10 cellular contexts compared by ENCODE assay signal in genomic region chr6:148973809-148974208, GRCh38.
DNase-seq lines count a peak whose midpoint lies in the region; ATAC-seq, FAIRE-seq and TF ChIP-seq lines count a peak whose summit lies in the region.
"Had no signal": no experiment of that assay in that cellular context is flagged by ENCODE, and none has a peak within 500 bp of the region (broad histone marks: within the 10 kb centered on the region; RNA-seq: fewer than 3 reads in every experiment).

No MANE protein-coding gene starts in this region.

- no peak overlapping the region for H3K27ac ChIP-seq in dorsolateral prefrontal cortex
- no peak overlapping the region for H3K27ac ChIP-seq in parathyroid adenoma
- H3K27ac ChIP-seq: HL-60 had no signal

- no peaks in the 10 kb centered on the region for H3K9me3 ChIP-seq in parathyroid adenoma (ENCODE audit: control insufficient read depth, low read length)

- POLR2A ChIA-PET in T-cell (lab: Charles Lee), result no interaction called here

- no peak overlapping the region for H2AFZ ChIP-seq in parathyroid adenoma

- H3K4me2 ChIP-seq in parathyroid adenoma (ENCODE audit: low read length), result no peak overlapping the region

- H3K27me3 Mint-ChIP-seq in T-cell, result peaks cover 2 to 6% of the 10 kb centered on the region in 2 donors

- no peaks in the 10 kb centered on the region for H3K4me1 ChIP-seq in parathyroid adenoma

- CTCF ChIA-PET in T-cell (lab: Charles Lee), result no interaction called here

- no peak for FAIRE-seq in GM12891 (lab: Jason Lieb, UNC)

- DNase-seq in GM12865 (ENCODE audit: low read depth) (no peak), NCI-H2227 (lab: John Stamatoyannopoulos, UW; ENCODE audit: unreplicated experiment) (peak; percentile 2), dorsolateral prefrontal cortex (peak in 2 of 10 donors; percentile 47), T-cell (no peak), GM12891 (ENCODE audit: insufficient read length, low spot score) (no peak)
- no peak for DNase-seq in activated CD8-positive, alpha-beta memory T cell treated with anti-CD3 and anti-CD28 coated beads, Interleukin-2, amount 50 U/mL, for 4 hours
- DNase-seq: activated naive CD8-positive, alpha-beta T cell treated with anti-CD3 and anti-CD28 coated beads, Interleukin-2, amount 10 ng/mL, durations not matched to agents 7 days and 5 days had no signal

- no peaks in the 10 kb centered on the region for H3K79me2 ChIP-seq in parathyroid adenoma

- H3K9me3 Mint-ChIP-seq in T-cell, result no peaks in the 10 kb centered on the region
- H3K9me3 Mint-ChIP-seq: activated naive CD8-positive, alpha-beta T cell treated with anti-CD3 and anti-CD28 coated beads, Interleukin-2, amount 10 ng/mL, durations not matched to agents 7 days and 5 days had no signal

- ATAC-seq in GM19023 (IDR thresholded peaks at IDR 0.05; ENCODE audit: unreplicated experiment) (no peak), T-cell (replicated peaks in 1 of 4) (no peak)

- TF ChIP-seq CTCF in GM12865 (IDR thresholded peaks at IDR 0.05; ENCODE audit: insufficient read depth, low read depth, low read length, missing control alignments), result peak; percentile 10
- peak in 55 of 56 donors; percentile 29 to 69 (median 49) for TF ChIP-seq CTCF in dorsolateral prefrontal cortex (IDR thresholded peaks at IDR 0.05 in 54 of 56, conservative IDR thresholded peaks at IDR 0.05 in 2 of 56; ENCODE audit: low read depth in 1 of 56, partially characterized antibody in 56 of 56)
- peak; percentile 30 for TF ChIP-seq CTCF in parathyroid adenoma (IDR thresholded peaks at IDR 0.05)

- H3K4me3 Mint-ChIP-seq in T-cell, result no peak overlapping the region
- H3K4me3 Mint-ChIP-seq: activated naive CD8-positive, alpha-beta T cell treated with anti-CD3 and anti-CD28 coated beads, Interleukin-2, amount 10 ng/mL, durations not matched to agents 7 days and 5 days had no signal

- no peaks in the 10 kb centered on the region for H3K36me3 Mint-ChIP-seq in T-cell
- H3K36me3 Mint-ChIP-seq: activated naive CD8-positive, alpha-beta T cell treated with anti-CD3 and anti-CD28 coated beads, Interleukin-2, amount 10 ng/mL, durations not matched to agents 7 days and 5 days had no signal

- TF ChIP-seq POLR2A in GM12891 (IDR thresholded peaks at IDR 0.05; ENCODE audit: low read depth, low read length), result no peak

- intact Hi-C loops in dorsolateral prefrontal cortex (cut with DNase I), result no loop called here

- H3K36me3 ChIP-seq in parathyroid adenoma (ENCODE audit: control insufficient read depth, insufficient read depth, low read length), result no peaks in the 10 kb centered on the region

- peaks cover 0 to 7% (median 6%) of the 10 kb centered on the region in 3 donors for H3K4me1 Mint-ChIP-seq in T-cell
- H3K4me1 Mint-ChIP-seq: activated naive CD8-positive, alpha-beta T cell treated with anti-CD3 and anti-CD28 coated beads, Interleukin-2, amount 10 ng/mL, durations not matched to agents 7 days and 5 days had no signal

- H3K27me3 ChIP-seq in dorsolateral prefrontal cortex (peaks cover 0 to 2% (median 0%) of the 10 kb centered on the region in 45 donors), parathyroid adenoma (ENCODE audit: control insufficient read depth, insufficient read depth, low read length) (no peaks in the 10 kb centered on the region)

- no peak overlapping the region for H3K9ac ChIP-seq in parathyroid adenoma

- no peak overlapping the region for H3K4me3 ChIP-seq in GM12865 (ENCODE audit: low read depth, low read length)
- H3K4me3 ChIP-seq in dorsolateral prefrontal cortex, result no peak overlapping the region
- H3K4me3 ChIP-seq in parathyroid adenoma (ENCODE audit: low read depth, low read length), result no peak overlapping the region

- H3K27ac Mint-ChIP-seq in T-cell, result no peak overlapping the region
- H3K27ac Mint-ChIP-seq: activated naive CD8-positive, alpha-beta T cell treated with anti-CD3 and anti-CD28 coated beads, Interleukin-2, amount 10 ng/mL, durations not matched to agents 7 days and 5 days had no signal

TF ChIP-seq in GM12891, 5 proteins besides CTCF, POLR2A, EP300 and RAD21:
- TF ChIP-seq PAX5 (IDR thresholded peaks at IDR 0.05; ENCODE audit: insufficient read depth, low read length, severe bottlenecking) (no peak), POU2F2 (IDR thresholded peaks at IDR 0.05; ENCODE audit: low read depth, low read length) (no peak), POLR2AphosphoS5 (IDR thresholded peaks at IDR 0.05; ENCODE audit: low read depth, low read length) (no peak), SPI1 (IDR thresholded peaks at IDR 0.05; ENCODE audit: low read depth, low read length) (no peak), TAF1 (IDR thresholded peaks at IDR 0.05; ENCODE audit: low read depth, low read length) (no peak)
TF ChIP-seq in GM12891: peak in this region for 0.
